In genomic region chr3:184773341-184774186, GRCh38 we compare ENCODE assay signal across 1 cellular context.
TF ChIP-seq lines count a peak whose summit lies in the region.

No MANE protein-coding gene starts in this region.

TF ChIP-seq in SK-N-SH, 30 proteins besides CTCF, POLR2A, EP300 and RAD21 (continued from another document):
- TF ChIP-seq USF2 (IDR thresholded peaks at IDR 0.05; ENCODE audit: borderline replicate concordance, low read depth, low read length) (no peak), EZH2phosphoT487 (IDR thresholded peaks at IDR 0.05; ENCODE audit: borderline replicate concordance, low read depth) (no peak), RXRA (IDR thresholded peaks at IDR 0.05; ENCODE audit: borderline replicate concordance, low read depth) (no peak), RCOR1 (IDR thresholded peaks at IDR 0.05; ENCODE audit: low read length) (no peak), MXI1 (IDR thresholded peaks at IDR 0.05; ENCODE audit: low read depth, low read length) (no peak), MAX (IDR thresholded peaks at IDR 0.05; ENCODE audit: low read depth) (no peak), GABPA (IDR thresholded peaks at IDR 0.05; ENCODE audit: low read depth) (no peak), TEAD4 (IDR thresholded peaks at IDR 0.05; ENCODE audit: borderline replicate concordance, insufficient read depth) (no peak), NRF1 (IDR thresholded peaks at IDR 0.05; ENCODE audit: low read depth, low read length) (no peak), ZBTB33 (IDR thresholded peaks at IDR 0.05; ENCODE audit: borderline replicate concordance, low read depth) (no peak), REST (IDR thresholded peaks at IDR 0.05; ENCODE audit: low read depth, low read length) (no peak), POLR2AphosphoS5 (IDR thresholded peaks at IDR 0.05; ENCODE audit: low read depth, low read length) (no peak), FOXJ3 (CRISPR knock-in tag; IDR thresholded peaks at IDR 0.05) (no peak)
TF ChIP-seq in SK-N-SH: peak in this region for 0.
